ENCODE assay signal across 8 cellular contexts in the genomic region with DNA sequence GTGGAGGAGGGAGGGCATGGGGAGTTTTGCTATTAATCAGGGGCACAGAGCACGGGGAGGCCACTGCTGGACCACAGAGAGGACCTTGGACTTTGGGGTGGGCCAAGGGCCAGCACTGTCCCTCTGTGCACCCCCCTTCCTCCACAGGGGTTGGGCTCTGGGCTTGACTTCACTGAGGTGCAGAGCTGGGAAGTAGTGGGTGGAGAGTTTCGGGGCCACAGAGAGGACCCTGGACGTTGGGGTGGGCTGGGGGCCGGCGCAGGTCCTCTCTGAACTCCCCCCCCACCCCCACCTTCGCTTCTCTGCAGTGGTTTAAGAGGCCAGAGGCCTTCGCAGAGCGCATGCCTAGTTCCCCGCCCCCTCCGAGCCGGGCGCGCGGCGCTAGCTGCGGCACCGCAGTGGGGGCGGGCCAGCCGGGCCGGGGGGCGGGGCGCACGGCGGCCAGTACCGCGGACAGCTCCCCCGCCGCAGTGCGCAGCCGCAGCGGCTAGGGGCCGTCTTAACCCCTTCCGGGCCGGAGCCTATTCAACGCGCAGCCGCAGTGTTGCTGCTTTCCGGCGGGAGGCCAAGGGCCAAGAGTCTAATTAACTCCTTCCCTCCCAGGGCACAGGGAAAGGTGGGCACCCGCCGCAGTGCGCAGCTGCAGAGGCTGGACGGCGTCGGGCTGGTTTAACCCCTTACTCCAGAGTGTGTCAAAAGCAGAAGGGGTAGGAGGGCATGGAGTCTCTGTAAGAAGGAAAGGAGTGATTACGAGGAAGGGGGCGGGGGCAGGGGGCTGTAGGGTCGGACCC. TPM values are rescaled to one million over a fixed set of nuclear protein-coding genes. Genes with fewer than 3 reads are reported as not detected.
A peak's percentile ranks its signal among the peaks of the same experiment; 100 is the strongest.
DNase-seq lines count a peak whose midpoint lies in the region; ATAC-seq, FAIRE-seq and TF ChIP-seq lines count a peak whose summit lies in the region.

No MANE protein-coding gene starts in this region.

- TF ChIP-seq CTCF in foreskin keratinocyte (conservative IDR thresholded peaks at IDR 0.05) (no peak), pancreas (IDR thresholded peaks at IDR 0.05) (no peak)

- H3K27ac Mint-ChIP-seq in activated T-cell treated with anti-CD3 and anti-CD28 coated beads, Interleukin-2, amount 50 U/mL, for 72 hours = no peak overlapping the region

- peak overlapping the region in 1 of 4 donors; percentile 25 for H3K4me3 ChIP-seq in pancreas

- H3K36me3 Mint-ChIP-seq in activated T-cell treated with anti-CD3 and anti-CD28 coated beads, Interleukin-2, amount 50 U/mL, for 72 hours (ENCODE audit: insufficient read depth in 2 of 2) = peaks cover 10 to 15% of the 10 kb centered on the region in 2 donors

- H3K9me3 ChIP-seq in pancreas = no peaks in the 10 kb centered on the region

- in situ Hi-C loops in KBM-7 (cut with MboI; ENCODE audit: low pct_unique_long_range_greater_than_20kb, low sequenced_read_pairs) = no loop called here

- peak; percentile 58 for DNase-seq in COR-L47 (lab: John Stamatoyannopoulos, UW)
- DNase-seq in KBM-7 = peak; percentile 65
- DNase-seq in OCI-M1 (lab: John Stamatoyannopoulos, UW) = peak; percentile 92
- peak; percentile 80 to 90 for DNase-seq in activated T-cell treated with anti-CD3 and anti-CD28 coated beads, Interleukin-2, amount 50 U/mL, for 72 hours
- DNase-seq in foreskin keratinocyte = no peak
- peak; percentile 59 to 94 (median 88) for DNase-seq in pancreas

- peak overlapping the region; percentile 80 to 85 for H3K4me3 Mint-ChIP-seq in activated T-cell treated with anti-CD3 and anti-CD28 coated beads, Interleukin-2, amount 50 U/mL, for 72 hours

- peaks cover 45% of the 10 kb centered on the region for H3K4me1 Mint-ChIP-seq in activated T-cell treated with anti-CD3 and anti-CD28 coated beads, Interleukin-2, amount 50 U/mL, for 72 hours (ENCODE audit: low read depth)

- H3K36me3 ChIP-seq in pancreas = no peaks in the 10 kb centered on the region

- H3K4me1 ChIP-seq in foreskin keratinocyte (no peaks in the 10 kb centered on the region), pancreas (peaks cover 0 to 25% (median 0%) of the 10 kb centered on the region in 3 donors)

- H3K27ac ChIP-seq in foreskin keratinocyte (no peak overlapping the region), pancreas (no peak overlapping the region)

- peaks cover 49% of the 10 kb centered on the region for H3K27me3 Mint-ChIP-seq in activated T-cell treated with anti-CD3 and anti-CD28 coated beads, Interleukin-2, amount 50 U/mL, for 72 hours (ENCODE audit: low read depth)

- ATAC-seq in activated T-cell treated with anti-CD3 and anti-CD28 coated beads, Interleukin-2, amount 50 U/mL, for 72 hours (replicated peaks in 1 of 2) = peak; percentile 20 to 23
- ATAC-seq in foreskin keratinocyte = peak; percentile 44
- ATAC-seq in pancreas = peak; percentile 35 to 65 (median 58)
- ATAC-seq in HG03108 (IDR thresholded peaks at IDR 0.05; ENCODE audit: unreplicated experiment) = no peak
- no peak for ATAC-seq in GM19351 (IDR thresholded peaks at IDR 0.05; ENCODE audit: unreplicated experiment)

- no peak for FAIRE-seq in pancreas (lab: Jason Lieb, UNC)

- H3K27me3 ChIP-seq in foreskin keratinocyte (peaks cover 54% of the 10 kb centered on the region), pancreas (no peaks in the 10 kb centered on the region)

- WGBS in pancreas, 2 donors = 2 to 3% methylated on average over 45 to 48 of the region's 48 CpGs

- intact Hi-C loops in pancreas (cut with DNase I) = no loop called here

- peaks cover 0 to 4% of the 10 kb centered on the region in 2 donors for H3K9me3 Mint-ChIP-seq in activated T-cell treated with anti-CD3 and anti-CD28 coated beads, Interleukin-2, amount 50 U/mL, for 72 hours

RNA-seq across cellular contexts. Expression of gene KCNC3, which starts 3.7 kb away (rescaled TPM):
- 1 to 10 TPM; 5.2 to 8.3 TPM for total RNA-seq in activated T-cell treated with anti-CD3 and anti-CD28 coated beads, Interleukin-2, amount 50 U/mL, for 72 hours
- total RNA-seq in foreskin keratinocyte (not detected in 2 replicates), pancreas (1 to 10 TPM; 2.4 to 4.6 (median 3.4) TPM)
- polyA plus RNA-seq in foreskin keratinocyte (not detected in 2 replicates), pancreas (1 to 10 TPM; 4.8 to 7.1 TPM)

RNA-seq across cellular contexts. Expression of gene NAPSA, which starts 39.9 kb away (rescaled TPM):
- total RNA-seq in activated T-cell treated with anti-CD3 and anti-CD28 coated beads, Interleukin-2, amount 50 U/mL, for 72 hours = 10 to 100 TPM; 43.2 to 53.3 TPM
- total RNA-seq in foreskin keratinocyte = 0.41 and 0.53 TPM in 2 replicates
- polyA plus RNA-seq in foreskin keratinocyte = 0.62 and 0.82 TPM in 2 replicates
- total RNA-seq in pancreas = 1 to 10 TPM in 5 of 6 donors, under 1 TPM in 1; 0.78 to 3.2 (median 1.5) TPM
- polyA plus RNA-seq in pancreas = 1 to 10 TPM; 4.1 to 4.6 TPM

RNA-seq across cellular contexts. Expression of gene NR1H2, which starts 50.8 kb away (rescaled TPM):
- 10 to 100 TPM; 68.2 to 80.1 TPM for total RNA-seq in activated T-cell treated with anti-CD3 and anti-CD28 coated beads, Interleukin-2, amount 50 U/mL, for 72 hours
- 41.0 and 43.9 TPM in 2 replicates for total RNA-seq in foreskin keratinocyte
- polyA plus RNA-seq in foreskin keratinocyte = 45.0 and 49.0 TPM in 2 replicates
- 10 to 100 TPM; 20.5 to 33.5 (median 25.6) TPM for total RNA-seq in pancreas
- polyA plus RNA-seq in pancreas = 10 to 100 TPM; 45.9 to 46.5 TPM

RNA-seq across cellular contexts. Expression of gene POLD1, which starts 58.6 kb away (rescaled TPM):
- total RNA-seq in activated T-cell treated with anti-CD3 and anti-CD28 coated beads, Interleukin-2, amount 50 U/mL, for 72 hours = 100 to 1,000 TPM; 133 to 162 TPM
- total RNA-seq in foreskin keratinocyte = 76.2 and 89.1 TPM in 2 replicates
- polyA plus RNA-seq in foreskin keratinocyte = 63.9 and 71.3 TPM in 2 replicates
- total RNA-seq in pancreas = 10 to 100 TPM in 4 of 6 donors, 1 to 10 TPM in 2; 9.5 to 16.7 (median 11.9) TPM
- polyA plus RNA-seq in pancreas = 10 to 100 TPM; 36.1 to 45.5 TPM

Comparison
In these comparisons a context has a peak if more than half of its experiments do, and no peak if none do; other contexts are left out.
1. DNase-seq: peak in COR-L47 (single experiment), KBM-7 (single experiment), OCI-M1 (single experiment), activated T-cell treated with anti-CD3 and anti-CD28 coated beads, Interleukin-2, amount 50 U/mL, for 72 hours (2 of 2) and pancreas (6 of 6); none in foreskin keratinocyte (0 of 2).
2. ATAC-seq: peak in activated T-cell treated with anti-CD3 and anti-CD28 coated beads, Interleukin-2, amount 50 U/mL, for 72 hours (2 of 2), foreskin keratinocyte (single experiment) and pancreas (4 of 4); none in HG03108 (single experiment) and GM19351 (single experiment).
3. RNA of gene NAPSA, which starts 39.9 kb away (total RNA-seq): 43.2 to 53.3 TPM in activated T-cell treated with anti-CD3 and anti-CD28 coated beads, Interleukin-2, amount 50 U/mL, for 72 hours; 0.78 to 3.2 TPM in pancreas and 0.41 to 0.53 TPM in foreskin keratinocyte; every median in the first group is over 10 times any median in the second.